In the genomic region with DNA sequence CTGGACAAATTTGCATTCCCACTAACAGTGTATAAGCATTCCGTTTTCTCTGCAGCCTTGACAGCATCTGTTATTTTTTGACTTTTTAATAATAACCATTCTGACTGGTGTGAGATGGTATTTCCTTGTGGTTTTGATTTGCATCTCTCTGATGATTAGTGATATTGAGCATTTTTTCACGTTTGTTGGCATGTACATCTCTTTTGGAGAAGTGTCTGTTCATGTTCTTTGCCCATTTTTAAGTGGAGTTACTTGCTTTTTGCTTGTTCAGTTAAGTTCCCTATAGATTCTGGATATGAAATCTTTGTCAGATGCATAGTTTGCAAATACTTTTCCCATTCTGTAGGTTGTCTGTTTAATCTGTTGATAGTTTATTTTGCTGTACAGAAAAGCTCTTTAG, we compare ENCODE assay signal across 9 cellular contexts.
"Had no signal": no experiment of that assay in that cellular context is flagged by ENCODE, and none has a peak within 500 bp of the region (broad histone marks: within the 10 kb centered on the region; RNA-seq: fewer than 3 reads in every experiment).

No MANE protein-coding gene starts in this region.

- ATAC-seq: HCT116, HepG2 had no signal

- H3K36me3 ChIP-seq: HAP-1 had no signal

- H3K4me3 ChIP-seq: GM23248, HAP-1 had no signal

- H3K4me1 ChIP-seq: HAP-1 had no signal

- H3K9ac ChIP-seq: GM23248 had no signal

- H2AFZ ChIP-seq: GM23248 had no signal

- FAIRE-seq: HepG2 had no signal

- H3K9me3 ChIP-seq: HAP-1 had no signal

- DNase-seq: GM23248, GOT3, H7, HFFc6, KG1 had no signal

- H3K27ac ChIP-seq: GM23248, HL-60 had no signal
